1 cellular context compared by ENCODE assay signal in the genomic region with DNA sequence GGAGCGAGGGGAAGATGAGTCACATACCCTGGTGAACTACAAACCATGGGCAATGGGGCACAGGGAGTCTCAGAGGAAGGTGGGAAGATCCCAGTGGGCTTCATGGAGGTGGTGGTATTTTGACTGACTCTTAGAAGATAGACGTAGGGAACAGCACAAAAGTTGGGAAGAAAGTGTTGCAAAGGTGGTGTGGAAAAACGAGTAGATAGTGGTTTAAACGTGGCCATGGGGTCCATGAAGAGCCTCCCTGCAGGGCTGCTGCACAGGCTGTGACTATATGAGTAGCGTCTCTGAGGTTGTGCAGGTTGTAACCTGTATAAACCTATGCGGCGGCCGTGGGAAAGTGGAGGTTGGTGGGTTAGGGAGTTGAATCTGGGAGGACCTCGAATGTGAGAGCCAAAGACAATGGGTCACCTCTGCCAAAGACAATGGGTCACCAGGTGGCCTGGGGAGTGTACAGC.
TF ChIP-seq lines count a peak whose summit lies in the region.

No MANE protein-coding gene starts in this region.

TF ChIP-seq in K562, 482 proteins besides CTCF, POLR2A, EP300 and RAD21:
- TF ChIP-seq, protein P1, sequence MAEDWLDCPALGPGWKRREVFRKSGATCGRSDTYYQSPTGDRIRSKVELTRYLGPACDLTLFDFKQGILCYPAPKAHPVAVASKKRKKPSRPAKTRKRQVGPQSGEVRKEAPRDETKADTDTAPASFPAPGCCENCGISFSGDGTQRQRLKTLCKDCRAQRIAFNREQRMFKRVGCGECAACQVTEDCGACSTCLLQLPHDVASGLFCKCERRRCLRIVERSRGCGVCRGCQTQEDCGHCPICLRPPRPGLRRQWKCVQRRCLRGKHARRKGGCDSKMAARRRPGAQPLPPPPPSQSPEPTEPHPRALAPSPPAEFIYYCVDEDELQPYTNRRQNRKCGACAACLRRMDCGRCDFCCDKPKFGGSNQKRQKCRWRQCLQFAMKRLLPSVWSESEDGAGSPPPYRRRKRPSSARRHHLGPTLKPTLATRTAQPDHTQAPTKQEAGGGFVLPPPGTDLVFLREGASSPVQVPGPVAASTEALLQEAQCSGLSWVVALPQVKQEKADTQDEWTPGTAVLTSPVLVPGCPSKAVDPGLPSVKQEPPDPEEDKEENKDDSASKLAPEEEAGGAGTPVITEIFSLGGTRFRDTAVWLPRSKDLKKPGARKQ (CRISPR knock-in tag; IDR thresholded peaks at IDR 0.05), result no peak
- TF ChIP-seq SMAD3 (CRISPR knock-in tag; conservative IDR thresholded peaks at IDR 0.05) (no peak), ZFP36 (IDR thresholded peaks at IDR 0.05; ENCODE audit: low read depth, low read length, partially characterized antibody) (peak; percentile 82), MYC (IDR thresholded peaks at IDR 0.05; ENCODE audit: low read depth, low read length) (no peak), MYC (CRISPR knock-in tag; IDR thresholded peaks at IDR 0.05; ENCODE audit: borderline replicate concordance, low read depth) (no peak)
